Comparison of ENCODE assay signal across 15 cellular contexts in the genomic region with DNA sequence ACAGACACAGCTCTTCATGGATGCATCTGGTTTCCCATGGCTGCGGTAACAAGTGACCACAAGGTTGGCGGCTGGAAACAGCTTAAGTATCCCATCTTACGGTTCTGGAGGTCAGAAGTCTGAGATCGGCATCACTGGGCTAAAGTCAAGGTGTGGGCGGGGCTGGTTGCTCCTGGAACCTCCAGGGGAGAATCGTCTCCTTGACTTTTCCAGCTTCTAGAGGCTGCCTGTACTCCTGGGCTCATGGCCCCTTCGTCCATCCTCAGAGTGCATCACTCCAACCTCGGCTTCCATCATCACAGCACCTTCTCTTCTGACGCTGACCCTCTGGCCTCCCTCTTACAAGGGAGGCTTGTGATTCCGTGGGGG. TPM values are rescaled to one million over a fixed set of nuclear protein-coding genes. Genes with fewer than 3 reads are reported as not detected.
DNase-seq lines count a peak whose midpoint lies in the region; ATAC-seq and TF ChIP-seq lines count a peak whose summit lies in the region.
"Had no signal": no experiment of that assay in that cellular context is flagged by ENCODE, and none has a peak within 500 bp of the region (broad histone marks: within the 10 kb centered on the region; RNA-seq: fewer than 3 reads in every experiment).

No MANE protein-coding gene starts in this region.

- no peaks in the 10 kb centered on the region for H3K9me3 Mint-ChIP-seq in HFFc6
- H3K9me3 Mint-ChIP-seq in memory B cell = peaks cover 2% of the 10 kb centered on the region
- H3K9me3 Mint-ChIP-seq: T-cell had no signal

- no peak for TF ChIP-seq CTCF in AG04449 (IDR thresholded peaks at IDR 0.05; ENCODE audit: insufficient read depth, low read length, missing control alignments)
- no peak for TF ChIP-seq CTCF in HFFc6 (IDR thresholded peaks at IDR 0.05)
- TF ChIP-seq CTCF in brain microvascular endothelial cell (IDR thresholded peaks at IDR 0.05; ENCODE audit: low read depth, low read length, missing control alignments) = no peak

- CTCF ChIA-PET in AG04449 (lab: Yijun Ruan, JAX) = interaction anchor here (1.2 to 1.9 kb wide), 3 partner anchors 19 to 164 kb away, joined by 3 to 6 read pairs (median 5); no protein-coding TSS in a partner anchor

- peak overlapping the region; percentile 80 for H3K4me3 Mint-ChIP-seq in HFFc6
- H3K4me3 Mint-ChIP-seq in memory B cell = peak overlapping the region; percentile 21
- H3K4me3 Mint-ChIP-seq: neural progenitor cell had no signal

- no peak for DNase-seq in AG04449 (ENCODE audit: low read depth, low spot score)
- DNase-seq in HFFc6 = no peak
- no peak for DNase-seq in brain microvascular endothelial cell
- DNase-seq in memory B cell (ENCODE audit: low spot score in 2 of 2) = no peak
- DNase-seq in AML-193 (lab: John Stamatoyannopoulos, UW) = no peak
- no peak for DNase-seq in SHP77 treated with DMSO at 0.1 percent for 48 hours (lab: John Stamatoyannopoulos, UW)
- DNase-seq in amniotic stem cell (lab: John Stamatoyannopoulos, UW) = no peak
- no peak for DNase-seq in stimulated activated CD4-positive, alpha-beta T cell treated with anti-CD3 and anti-CD28 coated beads, Interleukin-4, amount 100 ng/mL, for 24 hours
- DNase-seq: activated naive CD4-positive, alpha-beta T cell; activated T-cell treated with anti-CD3 and anti-CD28 coated beads, Interleukin-2, amount 50 U/mL, for 1 hour; NCI-H2029 treated with DMSO at 0.1 percent for 48 hours; NCI-H510A treated with DMSO at 0.1 percent for 48 hours; uterus had no signal

- H3K36me3 ChIP-seq in brain microvascular endothelial cell (replicated peaks) = no peaks in the 10 kb centered on the region
- H3K36me3 ChIP-seq: neural progenitor cell, uterus had no signal

- no peaks in the 10 kb centered on the region for H3K36me3 Mint-ChIP-seq in HFFc6 (ENCODE audit: low read depth)
- H3K36me3 Mint-ChIP-seq in memory B cell = no peaks in the 10 kb centered on the region
- H3K36me3 Mint-ChIP-seq: neural progenitor cell, T-cell had no signal

- H3K27me3 Mint-ChIP-seq in HFFc6 (ENCODE audit: insufficient read depth) (peaks cover 4% of the 10 kb centered on the region; the same call in 1 of the 2 replicates), memory B cell (peaks cover 10% of the 10 kb centered on the region)

- in situ Hi-C loops in brain microvascular endothelial cell (cut with HindIII; ENCODE audit: low pct_ligation_motif_present, low sequenced_read_pairs) = no loop called here

- POLR2A ChIA-PET in AG04449 (lab: Yijun Ruan, JAX) = interaction anchor here (1.0 to 1.1 kb wide), 2 partner anchors 13 to 75 kb away, joined by 3 to 6 read pairs; a partner anchor contains a TSS

- H3K27ac Mint-ChIP-seq in HFFc6 (peak overlapping the region; percentile 96), memory B cell (no peak overlapping the region)
- H3K27ac Mint-ChIP-seq: neural progenitor cell, T-cell had no signal

- ATAC-seq in memory B cell (ENCODE audit: low read depth) = no peak
- ATAC-seq: T-cell had no signal

- H3K4me1 Mint-ChIP-seq in HFFc6 (ENCODE audit: low read depth) (peaks cover 31% of the 10 kb centered on the region), memory B cell (no peaks in the 10 kb centered on the region)
- H3K4me1 Mint-ChIP-seq: neural progenitor cell had no signal

- H3K27ac ChIP-seq in brain microvascular endothelial cell = peak overlapping the region; percentile 84
- H3K27ac ChIP-seq: neural progenitor cell, uterus had no signal

- H3K4me3 ChIP-seq in AG04449 (ENCODE audit: low read depth, low read length) (peak overlapping the region; percentile 4; the same call in 1 of the 2 replicates), brain microvascular endothelial cell (ENCODE audit: low read depth, low read length) (peak overlapping the region; percentile 3)
- H3K4me3 ChIP-seq: neural progenitor cell, uterus had no signal

- H3K27me3 ChIP-seq in brain microvascular endothelial cell (replicated peaks) = no peaks in the 10 kb centered on the region
- H3K27me3 ChIP-seq: neural progenitor cell, uterus had no signal

RNA-seq across cellular contexts. Expression of a gene that starts 12.9 kb away (rescaled TPM):
- 10 to 100 TPM; 12.2 to 15.5 (median 13.6) TPM for total RNA-seq in HFFc6 (2021; fragmentation: NEBNext Ultra II Directional; extraction: Animal tissue kit (Norgen Biotek cat#: 25700))
